ENCODE assay signal across 27 cellular contexts in the genomic region with DNA sequence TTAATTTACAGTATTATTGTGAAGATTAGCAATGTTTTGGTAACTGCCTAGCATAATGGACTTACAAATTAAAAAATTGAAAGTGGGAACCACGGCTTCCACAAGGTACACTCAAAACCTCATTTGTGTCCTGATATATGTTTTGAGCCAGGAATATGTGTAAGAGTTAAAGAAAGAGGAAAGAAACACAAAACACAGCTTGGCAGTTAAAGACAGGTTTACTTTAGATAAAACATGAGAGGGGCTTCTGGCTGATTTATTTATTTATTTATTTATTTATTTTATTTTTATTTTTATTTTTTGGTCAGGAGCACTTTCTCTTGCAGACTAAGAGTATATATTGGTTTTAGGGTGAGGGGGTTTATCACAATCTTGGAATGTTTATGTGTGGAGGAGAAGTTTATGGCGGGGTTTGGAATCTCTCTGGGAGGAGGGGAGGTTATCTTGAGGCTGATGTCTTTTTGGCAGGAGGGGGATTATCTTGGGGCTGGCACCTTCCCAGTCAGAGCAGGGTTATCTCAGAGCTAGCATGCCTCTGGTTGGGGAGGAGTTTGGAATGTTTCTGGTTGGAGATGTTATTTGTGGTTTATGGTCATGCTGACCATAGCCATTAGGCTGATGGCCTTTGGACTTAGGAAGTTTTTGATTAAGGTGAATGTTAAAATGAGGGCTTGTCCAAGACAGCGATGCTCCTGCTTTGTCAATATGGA.
"Had no signal": no experiment of that assay in that cellular context is flagged by ENCODE, and none has a peak within 500 bp of the region (broad histone marks: within the 10 kb centered on the region; RNA-seq: fewer than 3 reads in every experiment).

No MANE protein-coding gene starts in this region.

- H3K4me1 Mint-ChIP-seq: central memory CD8-positive, alpha-beta T cell; mesothelial cell of epicardium; neural crest cell; stimulated activated naive B cell treated with anti-CD40 and anti-IgM and Interleukin-4, amounts not matched to agents 10 μg/mL and 1 μg/mL and 100 μg/mL, for 72 hours had no signal

- H3K27me3 Mint-ChIP-seq: activated CD4-positive, alpha-beta T cell treated with anti-CD3 and anti-CD28 coated beads for 36 hours had no signal

- H3K9me3 ChIP-seq: esophagus squamous epithelium, pancreas, prostate gland, suprapubic skin, tibial artery had no signal

- DNase-seq: activated CD4-positive, alpha-beta T cell treated with anti-CD3 and anti-CD28 coated beads for 36 hours; activated CD4-positive, alpha-beta T cell treated with anti-CD3 and anti-CD28 coated beads, Interleukin-2, amount 50 U/mL, for 4 hours; activated CD4-positive, CD25-positive, alpha-beta regulatory T cell; activated gamma-delta T cell; activated naive CD4-positive, alpha-beta T cell treated with anti-CD3 and anti-CD28 coated beads, Interleukin-2, amount 50 U/mL, for 16 hours; activated naive CD8-positive, alpha-beta T cell treated with anti-CD3 and anti-CD28 coated beads, Interleukin-2, amount 50 U/mL, for 24 hours; effector CD8-positive, alpha-beta T cell; esophagus squamous epithelium; foreskin melanocyte; islet precursor cell; left cardiac atrium; naive thymus-derived CD8-positive, alpha-beta T cell; nucleus accumbens; pancreas; retina; sigmoid colon; stimulated activated CD4-positive, alpha-beta T cell treated with anti-CD3 and anti-CD28 coated beads, Interleukin-15, amount 100 ng/mL, for 24 hours; stimulated activated CD4-positive, alpha-beta T cell treated with anti-CD3 and anti-CD28 coated beads, Interleukin-2, amount 100 ng/mL, for 24 hours; stimulated activated naive B cell treated with anti-CD40 and anti-IgM and Interleukin-4, amounts not matched to agents 10 μg/mL and 1 μg/mL and 100 μg/mL, for 72 hours; stomach; tibial artery had no signal

- H3K4me1 ChIP-seq: esophagus squamous epithelium, pancreas, prostate gland, sigmoid colon, stomach, suprapubic skin, tibial artery had no signal

- H3K36me3 Mint-ChIP-seq: mesothelial cell of epicardium; naive thymus-derived CD8-positive, alpha-beta T cell had no signal

- H3K4me3 ChIP-seq: esophagus squamous epithelium, pancreas, prostate gland, sigmoid colon, stomach, suprapubic skin, tibial artery had no signal

- H3K9me3 Mint-ChIP-seq: activated naive CD8-positive, alpha-beta T cell treated with anti-CD3 and anti-CD28 coated beads, Interleukin-2, amount 50 U/mL, for 24 hours; central memory CD8-positive, alpha-beta T cell; naive thymus-derived CD8-positive, alpha-beta T cell had no signal

- H3K27ac ChIP-seq: epithelial cell of prostate, esophagus squamous epithelium, pancreas, prostate gland, sigmoid colon, stomach, suprapubic skin, tibial artery had no signal

- H3K27ac Mint-ChIP-seq: activated CD4-positive, alpha-beta T cell treated with anti-CD3 and anti-CD28 coated beads for 36 hours; activated naive CD8-positive, alpha-beta T cell treated with anti-CD3 and anti-CD28 coated beads, Interleukin-2, amount 50 U/mL, for 24 hours; mesothelial cell of epicardium; stimulated activated naive B cell treated with anti-CD40 and anti-IgM and Interleukin-4, amounts not matched to agents 10 μg/mL and 1 μg/mL and 100 μg/mL, for 72 hours had no signal

- H3K4me3 Mint-ChIP-seq: activated CD4-positive, alpha-beta T cell treated with anti-CD3 and anti-CD28 coated beads for 36 hours; activated naive CD8-positive, alpha-beta T cell treated with anti-CD3 and anti-CD28 coated beads, Interleukin-2, amount 50 U/mL, for 24 hours; central memory CD8-positive, alpha-beta T cell; mesothelial cell of epicardium; neural crest cell; stimulated activated naive B cell treated with anti-CD40 and anti-IgM and Interleukin-4, amounts not matched to agents 10 μg/mL and 1 μg/mL and 100 μg/mL, for 72 hours had no signal

- ATAC-seq: activated CD4-positive, alpha-beta T cell treated with anti-CD3 and anti-CD28 coated beads for 36 hours; activated naive CD8-positive, alpha-beta T cell treated with anti-CD3 and anti-CD28 coated beads, Interleukin-2, amount 50 U/mL, for 24 hours; left cardiac atrium; pancreas; stimulated activated naive B cell treated with anti-CD40 and anti-IgM and Interleukin-4, amounts not matched to agents 10 μg/mL and 1 μg/mL and 100 μg/mL, for 72 hours had no signal

- H3K36me3 ChIP-seq: esophagus squamous epithelium, pancreas, prostate gland, sigmoid colon, stomach, suprapubic skin, tibial artery had no signal
